2 cellular contexts compared by ENCODE assay signal in the genomic region with DNA sequence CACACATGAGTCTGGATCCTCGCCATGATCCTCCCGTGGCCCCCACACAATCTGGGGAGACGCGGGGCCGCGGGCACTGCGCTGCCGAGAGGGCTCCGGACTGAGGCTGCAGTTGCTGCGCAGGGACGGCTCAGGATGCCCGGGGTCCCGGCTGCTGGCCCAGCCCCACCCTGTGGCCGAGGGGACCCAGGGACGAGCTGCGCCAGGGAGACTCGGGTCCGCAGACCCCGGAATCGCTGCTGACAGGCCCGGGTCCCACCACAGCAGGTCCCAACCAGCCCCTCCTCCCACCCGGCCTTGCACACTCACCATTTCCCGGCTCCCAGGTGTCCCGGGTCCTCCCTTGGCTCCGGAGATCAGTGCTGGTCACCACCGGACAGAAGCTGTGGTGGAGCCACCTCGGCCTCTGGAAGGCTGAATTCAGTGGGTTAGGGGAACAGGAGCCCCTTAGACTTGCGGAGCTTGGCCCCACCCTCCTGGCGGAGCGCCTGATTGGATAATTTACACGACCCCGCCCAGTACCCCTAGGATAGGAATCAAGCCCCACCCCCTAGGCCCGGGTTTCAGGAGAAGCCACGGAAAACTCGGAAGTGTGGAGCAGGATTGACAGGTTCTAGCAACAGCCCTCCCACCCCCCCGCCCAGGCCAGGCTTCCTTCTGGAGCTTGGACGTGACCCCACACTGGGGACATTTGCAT.
TF ChIP-seq lines count a peak whose summit lies in the region.

No MANE protein-coding gene starts in this region.

TF ChIP-seq in GM23338, 12 proteins besides CTCF, POLR2A, EP300 and RAD21 (continued from another document):
- TF ChIP-seq, protein P1, sequence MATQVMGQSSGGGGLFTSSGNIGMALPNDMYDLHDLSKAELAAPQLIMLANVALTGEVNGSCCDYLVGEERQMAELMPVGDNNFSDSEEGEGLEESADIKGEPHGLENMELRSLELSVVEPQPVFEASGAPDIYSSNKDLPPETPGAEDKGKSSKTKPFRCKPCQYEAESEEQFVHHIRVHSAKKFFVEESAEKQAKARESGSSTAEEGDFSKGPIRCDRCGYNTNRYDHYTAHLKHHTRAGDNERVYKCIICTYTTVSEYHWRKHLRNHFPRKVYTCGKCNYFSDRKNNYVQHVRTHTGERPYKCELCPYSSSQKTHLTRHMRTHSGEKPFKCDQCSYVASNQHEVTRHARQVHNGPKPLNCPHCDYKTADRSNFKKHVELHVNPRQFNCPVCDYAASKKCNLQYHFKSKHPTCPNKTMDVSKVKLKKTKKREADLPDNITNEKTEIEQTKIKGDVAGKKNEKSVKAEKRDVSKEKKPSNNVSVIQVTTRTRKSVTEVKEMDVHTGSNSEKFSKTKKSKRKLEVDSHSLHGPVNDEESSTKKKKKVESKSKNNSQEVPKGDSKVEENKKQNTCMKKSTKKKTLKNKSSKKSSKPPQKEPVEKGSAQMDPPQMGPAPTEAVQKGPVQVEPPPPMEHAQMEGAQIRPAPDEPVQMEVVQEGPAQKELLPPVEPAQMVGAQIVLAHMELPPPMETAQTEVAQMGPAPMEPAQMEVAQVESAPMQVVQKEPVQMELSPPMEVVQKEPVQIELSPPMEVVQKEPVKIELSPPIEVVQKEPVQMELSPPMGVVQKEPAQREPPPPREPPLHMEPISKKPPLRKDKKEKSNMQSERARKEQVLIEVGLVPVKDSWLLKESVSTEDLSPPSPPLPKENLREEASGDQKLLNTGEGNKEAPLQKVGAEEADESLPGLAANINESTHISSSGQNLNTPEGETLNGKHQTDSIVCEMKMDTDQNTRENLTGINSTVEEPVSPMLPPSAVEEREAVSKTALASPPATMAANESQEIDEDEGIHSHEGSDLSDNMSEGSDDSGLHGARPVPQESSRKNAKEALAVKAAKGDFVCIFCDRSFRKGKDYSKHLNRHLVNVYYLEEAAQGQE (IDR thresholded peaks at IDR 0.05; ENCODE audit: unreplicated experiment) = no peak
- TF ChIP-seq ZNF331 (CRISPR knock-in tag; IDR thresholded peaks at IDR 0.05; ENCODE audit: low read depth) (no peak), EZH2phosphoT487 (IDR thresholded peaks at IDR 0.05; ENCODE audit: unreplicated experiment) (no peak), ZNF114 (CRISPR knock-in tag; IDR thresholded peaks at IDR 0.05) (no peak), CREB1 (CRISPR knock-in tag; IDR thresholded peaks at IDR 0.05; ENCODE audit: low read depth) (no peak)
TF ChIP-seq in GM23338: peak in this region for 0.

TF ChIP-seq in K562, 482 proteins besides CTCF, POLR2A, EP300 and RAD21 (continued from another document):
- TF ChIP-seq, protein P2, sequence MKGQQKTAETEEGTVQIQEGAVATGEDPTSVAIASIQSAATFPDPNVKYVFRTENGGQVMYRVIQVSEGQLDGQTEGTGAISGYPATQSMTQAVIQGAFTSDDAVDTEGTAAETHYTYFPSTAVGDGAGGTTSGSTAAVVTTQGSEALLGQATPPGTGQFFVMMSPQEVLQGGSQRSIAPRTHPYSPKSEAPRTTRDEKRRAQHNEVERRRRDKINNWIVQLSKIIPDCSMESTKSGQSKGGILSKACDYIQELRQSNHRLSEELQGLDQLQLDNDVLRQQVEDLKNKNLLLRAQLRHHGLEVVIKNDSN (CRISPR knock-in tag; IDR thresholded peaks at IDR 0.05) = no peak
- TF ChIP-seq, protein P3, sequence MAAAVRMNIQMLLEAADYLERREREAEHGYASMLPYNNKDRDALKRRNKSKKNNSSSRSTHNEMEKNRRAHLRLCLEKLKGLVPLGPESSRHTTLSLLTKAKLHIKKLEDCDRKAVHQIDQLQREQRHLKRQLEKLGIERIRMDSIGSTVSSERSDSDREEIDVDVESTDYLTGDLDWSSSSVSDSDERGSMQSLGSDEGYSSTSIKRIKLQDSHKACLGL (CRISPR knock-in tag; IDR thresholded peaks at IDR 0.05; ENCODE audit: borderline replicate concordance, poor library complexity, severe bottlenecking) = no peak
- TF ChIP-seq, protein P4, sequence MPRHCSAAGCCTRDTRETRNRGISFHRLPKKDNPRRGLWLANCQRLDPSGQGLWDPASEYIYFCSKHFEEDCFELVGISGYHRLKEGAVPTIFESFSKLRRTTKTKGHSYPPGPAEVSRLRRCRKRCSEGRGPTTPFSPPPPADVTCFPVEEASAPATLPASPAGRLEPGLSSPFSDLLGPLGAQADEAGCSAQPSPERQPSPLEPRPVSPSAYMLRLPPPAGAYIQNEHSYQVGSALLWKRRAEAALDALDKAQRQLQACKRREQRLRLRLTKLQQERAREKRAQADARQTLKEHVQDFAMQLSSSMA (CRISPR knock-in tag; IDR thresholded peaks at IDR 0.05) = no peak
- TF ChIP-seq MEF2A (IDR thresholded peaks at IDR 0.05; ENCODE audit: control insufficient read depth, low read depth, low read length) (no peak), NR4A1 (CRISPR knock-in tag; IDR thresholded peaks at IDR 0.05) (no peak), NR4A1 (tag; IDR thresholded peaks at IDR 0.05) (no peak), RBFOX2 (IDR thresholded peaks at IDR 0.05; ENCODE audit: low read depth, low read length) (no peak), ZFP1 (CRISPR knock-in tag; IDR thresholded peaks at IDR 0.05) (no peak), DMBX1 (CRISPR knock-in tag; IDR thresholded peaks at IDR 0.05; ENCODE audit: borderline replicate concordance) (no peak), ATF7 (IDR thresholded peaks at IDR 0.05) (no peak), TAF7 (tag; IDR thresholded peaks at IDR 0.05) (no peak), ZNF124 (CRISPR knock-in tag; IDR thresholded peaks at IDR 0.05) (no peak), CBX3 (IDR thresholded peaks at IDR 0.05; ENCODE audit: borderline replicate concordance in 1 of 2, low read length in 2 of 2) (no peak)
- TF ChIP-seq, protein P5, sequence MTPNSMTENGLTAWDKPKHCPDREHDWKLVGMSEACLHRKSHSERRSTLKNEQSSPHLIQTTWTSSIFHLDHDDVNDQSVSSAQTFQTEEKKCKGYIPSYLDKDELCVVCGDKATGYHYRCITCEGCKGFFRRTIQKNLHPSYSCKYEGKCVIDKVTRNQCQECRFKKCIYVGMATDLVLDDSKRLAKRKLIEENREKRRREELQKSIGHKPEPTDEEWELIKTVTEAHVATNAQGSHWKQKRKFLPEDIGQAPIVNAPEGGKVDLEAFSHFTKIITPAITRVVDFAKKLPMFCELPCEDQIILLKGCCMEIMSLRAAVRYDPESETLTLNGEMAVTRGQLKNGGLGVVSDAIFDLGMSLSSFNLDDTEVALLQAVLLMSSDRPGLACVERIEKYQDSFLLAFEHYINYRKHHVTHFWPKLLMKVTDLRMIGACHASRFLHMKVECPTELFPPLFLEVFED (CRISPR knock-in tag; conservative IDR thresholded peaks at IDR 0.05) = no peak
- TF ChIP-seq, protein P6, sequence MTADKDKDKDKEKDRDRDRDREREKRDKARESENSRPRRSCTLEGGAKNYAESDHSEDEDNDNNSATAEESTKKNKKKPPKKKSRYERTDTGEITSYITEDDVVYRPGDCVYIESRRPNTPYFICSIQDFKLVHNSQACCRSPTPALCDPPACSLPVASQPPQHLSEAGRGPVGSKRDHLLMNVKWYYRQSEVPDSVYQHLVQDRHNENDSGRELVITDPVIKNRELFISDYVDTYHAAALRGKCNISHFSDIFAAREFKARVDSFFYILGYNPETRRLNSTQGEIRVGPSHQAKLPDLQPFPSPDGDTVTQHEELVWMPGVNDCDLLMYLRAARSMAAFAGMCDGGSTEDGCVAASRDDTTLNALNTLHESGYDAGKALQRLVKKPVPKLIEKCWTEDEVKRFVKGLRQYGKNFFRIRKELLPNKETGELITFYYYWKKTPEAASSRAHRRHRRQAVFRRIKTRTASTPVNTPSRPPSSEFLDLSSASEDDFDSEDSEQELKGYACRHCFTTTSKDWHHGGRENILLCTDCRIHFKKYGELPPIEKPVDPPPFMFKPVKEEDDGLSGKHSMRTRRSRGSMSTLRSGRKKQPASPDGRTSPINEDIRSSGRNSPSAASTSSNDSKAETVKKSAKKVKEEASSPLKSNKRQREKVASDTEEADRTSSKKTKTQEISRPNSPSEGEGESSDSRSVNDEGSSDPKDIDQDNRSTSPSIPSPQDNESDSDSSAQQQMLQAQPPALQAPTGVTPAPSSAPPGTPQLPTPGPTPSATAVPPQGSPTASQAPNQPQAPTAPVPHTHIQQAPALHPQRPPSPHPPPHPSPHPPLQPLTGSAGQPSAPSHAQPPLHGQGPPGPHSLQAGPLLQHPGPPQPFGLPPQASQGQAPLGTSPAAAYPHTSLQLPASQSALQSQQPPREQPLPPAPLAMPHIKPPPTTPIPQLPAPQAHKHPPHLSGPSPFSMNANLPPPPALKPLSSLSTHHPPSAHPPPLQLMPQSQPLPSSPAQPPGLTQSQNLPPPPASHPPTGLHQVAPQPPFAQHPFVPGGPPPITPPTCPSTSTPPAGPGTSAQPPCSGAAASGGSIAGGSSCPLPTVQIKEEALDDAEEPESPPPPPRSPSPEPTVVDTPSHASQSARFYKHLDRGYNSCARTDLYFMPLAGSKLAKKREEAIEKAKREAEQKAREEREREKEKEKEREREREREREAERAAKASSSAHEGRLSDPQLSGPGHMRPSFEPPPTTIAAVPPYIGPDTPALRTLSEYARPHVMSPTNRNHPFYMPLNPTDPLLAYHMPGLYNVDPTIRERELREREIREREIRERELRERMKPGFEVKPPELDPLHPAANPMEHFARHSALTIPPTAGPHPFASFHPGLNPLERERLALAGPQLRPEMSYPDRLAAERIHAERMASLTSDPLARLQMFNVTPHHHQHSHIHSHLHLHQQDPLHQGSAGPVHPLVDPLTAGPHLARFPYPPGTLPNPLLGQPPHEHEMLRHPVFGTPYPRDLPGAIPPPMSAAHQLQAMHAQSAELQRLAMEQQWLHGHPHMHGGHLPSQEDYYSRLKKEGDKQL (CRISPR knock-in tag; IDR thresholded peaks at IDR 0.05; ENCODE audit: borderline replicate concordance) = no peak
- TF ChIP-seq, protein P7, sequence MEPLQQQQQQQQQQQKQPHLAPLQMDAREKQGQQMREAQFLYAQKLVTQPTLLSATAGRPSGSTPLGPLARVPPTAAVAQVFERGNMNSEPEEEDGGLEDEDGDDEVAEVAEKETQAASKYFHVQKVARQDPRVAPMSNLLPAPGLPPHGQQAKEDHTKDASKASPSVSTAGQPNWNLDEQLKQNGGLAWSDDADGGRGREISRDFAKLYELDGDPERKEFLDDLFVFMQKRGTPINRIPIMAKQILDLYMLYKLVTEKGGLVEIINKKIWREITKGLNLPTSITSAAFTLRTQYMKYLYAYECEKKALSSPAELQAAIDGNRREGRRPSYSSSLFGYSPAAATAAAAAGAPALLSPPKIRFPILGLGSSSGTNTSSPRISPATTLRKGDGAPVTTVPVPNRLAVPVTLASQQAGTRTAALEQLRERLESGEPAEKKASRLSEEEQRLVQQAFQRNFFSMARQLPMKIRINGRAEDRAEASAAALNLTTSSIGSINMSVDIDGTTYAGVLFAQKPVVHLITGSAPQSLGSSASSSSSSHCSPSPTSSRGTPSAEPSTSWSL (CRISPR knock-in tag; IDR thresholded peaks at IDR 0.05; ENCODE audit: borderline replicate concordance) = no peak
